ENCODE assay signal across 21 cellular contexts in genomic region chr2:79189465-79189864, GRCh38. TPM values are rescaled to one million over a fixed set of nuclear protein-coding genes. Genes with fewer than 3 reads are reported as not detected.
"Had no signal": no experiment of that assay in that cellular context is flagged by ENCODE, and none has a peak within 500 bp of the region (broad histone marks: within the 10 kb centered on the region; RNA-seq: fewer than 3 reads in every experiment).

No MANE protein-coding gene starts in this region.

- DNase-seq: effector CD4-positive, alpha-beta T cell; foreskin melanocyte; heart left ventricle; hippocampal formation; islet precursor cell; mammary epithelial cell; mucosa of descending colon; natural killer cell; posterior cingulate gyrus; right cardiac atrium; small intestine; stimulated activated CD4-positive, alpha-beta T cell treated with anti-CD3 and anti-CD28 coated beads, Interleukin-12 subunit alpha, Interleukin-12 subunit beta, amount 100 ng/mL, for 4 hours; stimulated activated naive CD4-positive, alpha-beta T cell; thyroid gland had no signal

- H3K4me1 Mint-ChIP-seq: natural killer cell had no signal

- H3K36me3 Mint-ChIP-seq: natural killer cell had no signal

- H3K4me3 Mint-ChIP-seq: natural killer cell, type B pancreatic cell had no signal

- ATAC-seq: heart left ventricle, left lobe of liver, mucosa of descending colon, natural killer cell, right cardiac atrium had no signal

- H3K27ac Mint-ChIP-seq: natural killer cell, type B pancreatic cell had no signal

RNA-seq across cellular contexts. Expression of gene REG3A, which starts 29.9 kb away (rescaled TPM):
- total RNA-seq: chondrocyte, dermis microvascular lymphatic vessel endothelial cell, heart left ventricle, lower leg skin, mammary epithelial cell, mucosa of descending colon, myocyte, natural killer cell, omental fat pad, thyroid gland had no signal
